In the genomic region with DNA sequence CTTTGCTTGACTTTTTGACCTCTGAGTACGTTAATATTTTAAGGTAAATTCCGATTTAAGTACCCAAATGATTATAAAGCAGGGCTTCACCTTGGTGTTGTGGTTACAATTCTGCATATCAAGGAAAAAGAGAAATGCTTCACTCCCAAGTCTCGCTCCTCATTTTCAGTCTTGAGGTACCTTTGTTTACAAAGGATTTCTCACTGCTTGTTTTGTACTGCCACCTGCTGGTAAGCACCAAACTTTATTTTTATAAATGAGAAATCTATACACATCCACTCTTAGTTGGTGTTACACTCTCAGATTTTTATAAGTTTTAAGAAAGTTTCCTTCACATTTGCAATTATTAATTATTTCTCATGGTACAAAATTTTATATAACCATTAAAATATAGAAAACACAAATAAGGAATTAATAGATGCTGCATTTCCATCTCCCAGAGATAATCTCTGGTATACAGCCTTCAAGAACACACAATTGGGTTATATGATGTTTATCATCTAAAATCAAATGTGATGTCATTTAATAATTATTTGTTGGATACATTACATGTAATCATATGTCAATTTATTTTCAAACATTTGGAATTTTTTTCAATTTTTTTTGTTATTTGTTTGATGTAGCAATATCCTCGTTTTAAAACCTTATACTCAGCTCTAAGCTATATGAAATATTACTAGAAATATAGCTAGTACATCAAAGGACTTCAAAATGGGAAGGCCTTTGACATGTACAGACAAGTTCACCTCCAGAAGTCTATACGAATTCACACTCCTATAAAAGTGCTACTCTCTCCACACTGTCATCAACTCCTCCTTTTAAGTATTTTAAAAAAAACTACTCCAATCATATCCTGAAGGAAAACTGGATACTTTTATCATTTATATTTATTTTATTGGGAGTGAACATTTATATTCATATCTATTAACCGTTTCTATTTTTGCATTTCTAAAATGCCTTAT, we compare ENCODE assay signal across 8 cellular contexts.
DNase-seq lines count a peak whose midpoint lies in the region; ATAC-seq, FAIRE-seq and TF ChIP-seq lines count a peak whose summit lies in the region.

No MANE protein-coding gene starts in this region.

- intact Hi-C loops in activated CD4-positive, alpha-beta T cell treated with anti-CD3 and anti-CD28 coated beads, Interleukin-2, amount 10 ng/mL, durations not matched to agents 24 days and 14 days (cut with micrococcal nuclease), result loop anchor here (5.0 kb wide), 2 partner anchors 261 to 1351 kb away; no protein-coding TSS in a partner anchor
- intact Hi-C loops in HepG2 (cut with micrococcal nuclease; ENCODE audit: unreplicated experiment), result loop anchor here (1.0 to 10.0 kb wide), 4 partner anchors 256 to 995 kb away; no protein-coding TSS in a partner anchor

- no peak overlapping the region for H3K27ac ChIP-seq in HepG2 (ENCODE audit: extremely low read length, insufficient read depth, low read length)

- no peaks in the 10 kb centered on the region for H3K36me3 ChIP-seq in HepG2 (replicated peaks in 1 of 2; ENCODE audit: control insufficient read depth in 1 of 2, insufficient read depth in 2 of 2, low read length in 2 of 2)

- H3K4me3 Mint-ChIP-seq in activated CD4-positive, alpha-beta T cell treated with anti-CD3 and anti-CD28 coated beads, Interleukin-2, amount 10 ng/mL, durations not matched to agents 24 days and 14 days, result no peak overlapping the region
- H3K4me3 Mint-ChIP-seq in brain, result peak overlapping the region in 2 of 5 experiments; percentile 49 to 58
- no peak overlapping the region for H3K4me3 Mint-ChIP-seq in stimulated activated effector memory CD8-positive, alpha-beta T cell treated with anti-CD3 and anti-CD28 coated beads, Interleukin-12 subunit alpha, Interleukin-12 subunit beta, amount 100 ng/mL, for 72 hours

- in situ Hi-C loops in HepG2 (cut with HindIII; ENCODE audit: extremely low pct_ligation_motif_present, low pct_unique_long_range_greater_than_20kb), result loop anchor here (5.0 to 25.0 kb wide), 2 partner anchors 256 to 1006 kb away; no protein-coding TSS in a partner anchor

- H3K4me2 ChIP-seq in HepG2 (ENCODE audit: low read depth, low read length), result no peak overlapping the region; the same call in 1 of the 2 replicates

- no peaks in the 10 kb centered on the region for H3K9me3 Mint-ChIP-seq in activated CD4-positive, alpha-beta T cell treated with anti-CD3 and anti-CD28 coated beads, Interleukin-2, amount 10 ng/mL, durations not matched to agents 24 days and 14 days
- peaks cover 2 to 19% (median 11%) of the 10 kb centered on the region in 5 experiments for H3K9me3 Mint-ChIP-seq in brain
- peaks cover 4% of the 10 kb centered on the region for H3K9me3 Mint-ChIP-seq in stimulated activated effector memory CD8-positive, alpha-beta T cell treated with anti-CD3 and anti-CD28 coated beads, Interleukin-12 subunit alpha, Interleukin-12 subunit beta, amount 100 ng/mL, for 72 hours

- H3K4me1 Mint-ChIP-seq in activated CD4-positive, alpha-beta T cell treated with anti-CD3 and anti-CD28 coated beads, Interleukin-2, amount 10 ng/mL, durations not matched to agents 24 days and 14 days, result peaks cover 3% of the 10 kb centered on the region
- no peaks in the 10 kb centered on the region for H3K4me1 Mint-ChIP-seq in brain
- peaks cover 5% of the 10 kb centered on the region for H3K4me1 Mint-ChIP-seq in stimulated activated effector memory CD8-positive, alpha-beta T cell treated with anti-CD3 and anti-CD28 coated beads, Interleukin-12 subunit alpha, Interleukin-12 subunit beta, amount 100 ng/mL, for 72 hours

- no peak overlapping the region for H3K4me3 ChIP-seq in HepG2 (replicated peaks in 1 of 3; ENCODE audit: insufficient read depth in 1 of 3, low read depth in 2 of 3, low read length in 3 of 3)

- TF ChIP-seq RAD21 in HepG2 (CRISPR knock-in tag; IDR thresholded peaks at IDR 0.05), result 0 out of 2 replicates have a peak, but pooled peaks have one; percentile 49

- no peak for TF ChIP-seq POLR2A in HepG2 (IDR thresholded peaks at IDR 0.05; ENCODE audit: insufficient read depth in 1 of 2, low read depth in 2 of 2, low read length in 2 of 2)

- CTCF ChIA-PET in HepG2 (lab: Yijun Ruan, JAX; ENCODE audit: low intra/inter-chr PET ratio, low total read pairs), result interaction anchor here (1.1 to 2.4 kb wide), 3 partner anchors 256 to 995 kb away, joined by 3 to 11 read pairs (median 11); no protein-coding TSS in a partner anchor

- BruUV-seq in HepG2 (replicated peaks; lab: Mats Ljungman, UMichigan), result no TSS peak

- no peaks in the 10 kb centered on the region for H4K20me1 ChIP-seq in HepG2 (ENCODE audit: insufficient read depth, low read length)

- H3K27me3 Mint-ChIP-seq in activated CD4-positive, alpha-beta T cell treated with anti-CD3 and anti-CD28 coated beads, Interleukin-2, amount 10 ng/mL, durations not matched to agents 24 days and 14 days, result peaks cover 4% of the 10 kb centered on the region
- H3K27me3 Mint-ChIP-seq in brain, result peaks cover 3% of the 10 kb centered on the region

- H3K27ac Mint-ChIP-seq in activated CD4-positive, alpha-beta T cell treated with anti-CD3 and anti-CD28 coated beads, Interleukin-2, amount 10 ng/mL, durations not matched to agents 24 days and 14 days, result no peak overlapping the region
- H3K27ac Mint-ChIP-seq in brain, result peak overlapping the region in 2 of 5 experiments; percentile 67 to 85
- H3K27ac Mint-ChIP-seq in stimulated activated effector memory CD8-positive, alpha-beta T cell treated with anti-CD3 and anti-CD28 coated beads, Interleukin-12 subunit alpha, Interleukin-12 subunit beta, amount 100 ng/mL, for 72 hours, result no peak overlapping the region

- no peak for TF ChIP-seq EP300 in HepG2 (IDR thresholded peaks at IDR 0.05; ENCODE audit: low read depth in 2 of 2, low read length in 2 of 2)
- no peak for TF ChIP-seq EP300 in HepG2 (CRISPR knock-in tag; IDR thresholded peaks at IDR 0.05; ENCODE audit: borderline replicate concordance)

- no peaks in the 10 kb centered on the region for H3K4me1 ChIP-seq in HepG2 (ENCODE audit: insufficient read depth, low read length)

- no peak for FAIRE-seq in HepG2 (lab: Jason Lieb, UNC)

- no peak overlapping the region for H2AFZ ChIP-seq in HepG2 (ENCODE audit: low read length)

- no peaks in the 10 kb centered on the region for H3K36me3 Mint-ChIP-seq in activated CD4-positive, alpha-beta T cell treated with anti-CD3 and anti-CD28 coated beads, Interleukin-2, amount 10 ng/mL, durations not matched to agents 24 days and 14 days (ENCODE audit: low read depth)
- H3K36me3 Mint-ChIP-seq in brain, result no peaks in the 10 kb centered on the region
- H3K36me3 Mint-ChIP-seq in stimulated activated effector memory CD8-positive, alpha-beta T cell treated with anti-CD3 and anti-CD28 coated beads, Interleukin-12 subunit alpha, Interleukin-12 subunit beta, amount 100 ng/mL, for 72 hours, result no peaks in the 10 kb centered on the region

- peak; percentile 74 for DNase-seq in activated CD4-positive, alpha-beta T cell treated with anti-CD3 and anti-CD28 coated beads, Interleukin-2, amount 10 ng/mL, durations not matched to agents 24 days and 14 days
- no peak for DNase-seq in activated CD4-positive, alpha-beta T cell treated with anti-CD3 and anti-CD28 coated beads for 48 hours
- peak; percentile 65 for DNase-seq in NCI-H2227 (lab: John Stamatoyannopoulos, UW; ENCODE audit: unreplicated experiment)
- DNase-seq in HepG2 (ENCODE audit: low spot score), result peak; percentile 28
- DNase-seq in stimulated activated effector memory CD8-positive, alpha-beta T cell treated with anti-CD3 and anti-CD28 coated beads, Interleukin-12 subunit alpha, Interleukin-12 subunit beta, amount 100 ng/mL, for 72 hours (ENCODE audit: low spot score in 2 of 2), result no peak

- 2% methylated on average over 6 of the region's 6 CpGs for WGBS in HepG2 (ENCODE audit: low lambda C conversion rate)

- no peaks in the 10 kb centered on the region for H3K79me2 ChIP-seq in HepG2 (ENCODE audit: insufficient read depth, low read length)

- ATAC-seq in HG02623 (IDR thresholded peaks at IDR 0.05; ENCODE audit: unreplicated experiment), result peak; percentile 53
- peak; percentile 58; the same call in 2 of the 3 replicates for ATAC-seq in HepG2
- no peak for ATAC-seq in stimulated activated effector memory CD8-positive, alpha-beta T cell treated with anti-CD3 and anti-CD28 coated beads, Interleukin-12 subunit alpha, Interleukin-12 subunit beta, amount 100 ng/mL, for 72 hours
- ATAC-seq in GM18520 (IDR thresholded peaks at IDR 0.05; ENCODE audit: unreplicated experiment), result no peak

- POLR2A ChIA-PET in HepG2 (lab: Yijun Ruan, JAX), result no interaction called here

- no peak overlapping the region for H3K9ac ChIP-seq in HepG2 (ENCODE audit: insufficient read depth, low read depth, low read length)

- H3K27me3 ChIP-seq in HepG2 (ENCODE audit: control insufficient read depth in 1 of 2, insufficient read depth in 2 of 2, low read length in 2 of 2), result no peaks in the 10 kb centered on the region

- no peaks in the 10 kb centered on the region for H3K9me3 ChIP-seq in HepG2 (ENCODE audit: low read length)

- TF ChIP-seq CTCF in brain (conservative IDR thresholded peaks at IDR 0.05), result peak; percentile 91 to 94
- TF ChIP-seq CTCF in HepG2 (CRISPR knock-in tag; IDR thresholded peaks at IDR 0.05), result peak; percentile 65

TF ChIP-seq in HepG2, 621 proteins besides CTCF, POLR2A, EP300 and RAD21 (continues in another document):
- TF ChIP-seq FOXA3 (CRISPR knock-in tag; IDR thresholded peaks at IDR 0.05) (peak; percentile 87), STAG1 (CRISPR knock-in tag; IDR thresholded peaks at IDR 0.05) (peak; percentile 76), SP140L (CRISPR knock-in tag; IDR thresholded peaks at IDR 0.05; ENCODE audit: borderline replicate concordance) (no peak), KLF13 (CRISPR knock-in tag; IDR thresholded peaks at IDR 0.05) (no peak), SMC3 (IDR thresholded peaks at IDR 0.05; ENCODE audit: low read length) (peak; percentile 40; the same call in 1 of the 2 replicates), FOXJ3 (CRISPR knock-in tag; IDR thresholded peaks at IDR 0.05; ENCODE audit: borderline replicate concordance) (0 out of 2 replicates have a peak, but pooled peaks have one; percentile 21), TSC22D2 (CRISPR knock-in tag; IDR thresholded peaks at IDR 0.05; ENCODE audit: borderline replicate concordance) (no peak), FOXA1 (IDR thresholded peaks at IDR 0.05) (no peak), FOXA1 (CRISPR knock-in tag; IDR thresholded peaks at IDR 0.05) (peak; percentile 77)

Comparison
In these comparisons a context has a peak if more than half of its experiments do, and no peak if none do; other contexts are left out.
1. DNase-seq: peak in activated CD4-positive, alpha-beta T cell treated with anti-CD3 and anti-CD28 coated beads, Interleukin-2, amount 10 ng/mL, durations not matched to agents 24 days and 14 days (single experiment), NCI-H2227 (single experiment) and HepG2 (single experiment); none in activated CD4-positive, alpha-beta T cell treated with anti-CD3 and anti-CD28 coated beads for 48 hours (single experiment) and stimulated activated effector memory CD8-positive, alpha-beta T cell treated with anti-CD3 and anti-CD28 coated beads, Interleukin-12 subunit alpha, Interleukin-12 subunit beta, amount 100 ng/mL, for 72 hours (0 of 2).
2. ATAC-seq: peak in HG02623 (single experiment) and HepG2 (single experiment); none in stimulated activated effector memory CD8-positive, alpha-beta T cell treated with anti-CD3 and anti-CD28 coated beads, Interleukin-12 subunit alpha, Interleukin-12 subunit beta, amount 100 ng/mL, for 72 hours (single experiment) and GM18520 (single experiment).